In genomic region chr22:44359496-44360110, GRCh38 we compare ENCODE assay signal across 23 cellular contexts. TPM values are rescaled to one million over a fixed set of nuclear protein-coding genes. Genes with fewer than 3 reads are reported as not detected.
DNase-seq lines count a peak whose midpoint lies in the region; ATAC-seq and TF ChIP-seq lines count a peak whose summit lies in the region.
"Had no signal": no experiment of that assay in that cellular context is flagged by ENCODE, and none has a peak within 500 bp of the region (broad histone marks: within the 10 kb centered on the region; RNA-seq: fewer than 3 reads in every experiment).

No MANE protein-coding gene starts in this region.

- H3K9me3 ChIP-seq in psoas muscle (no peaks in the 10 kb centered on the region), aorta (ENCODE audit: control insufficient read depth, low read length) (no peaks in the 10 kb centered on the region)

- 85 to 96% (median 85%) methylated on average over 13 of the region's 13 CpGs for WGBS in psoas muscle, 3 donors
- WGBS in aorta, 2 donors, result 87 to 88% methylated on average over 13 of the region's 13 CpGs

- H3K9me3 Mint-ChIP-seq in activated CD4-positive, alpha-beta T cell treated with anti-CD3 and anti-CD28 coated beads, Interleukin-2, amount 10 ng/mL, durations not matched to agents 24 days and 14 days, result no peaks in the 10 kb centered on the region
- H3K9me3 Mint-ChIP-seq: memory B cell; stimulated activated effector memory CD8-positive, alpha-beta T cell treated with anti-CD3 and anti-CD28 coated beads, Interleukin-12 subunit alpha, Interleukin-12 subunit beta, amount 100 ng/mL, for 72 hours; T-helper 1 cell treated with Interleukin-12 subunit alpha and Interleukin-12 subunit beta and Interleukin-4 antibody, amounts not matched to agents 30 μg/mL and 1 μg/mL, for 36 hours had no signal

- TF ChIP-seq CTCF in psoas muscle (IDR thresholded peaks at IDR 0.05), result no peak
- no peak for TF ChIP-seq CTCF in GM10266 (IDR thresholded peaks at IDR 0.05; ENCODE audit: control insufficient read depth, insufficient read depth, low read depth, missing control alignments)

- no peaks in the 10 kb centered on the region for H3K36me3 ChIP-seq in psoas muscle (ENCODE audit: insufficient read depth in 1 of 2, low read depth in 1 of 2)
- no peaks in the 10 kb centered on the region for H3K36me3 ChIP-seq in aorta (ENCODE audit: control insufficient read depth in 1 of 2, insufficient read depth in 2 of 2, low read length in 1 of 2)

- intact Hi-C loops in Right ventricle myocardium superior (cut with DNase I), result no loop called here
- intact Hi-C loops in cardiac septum (cut with DNase I), result no loop called here
- intact Hi-C loops in left cardiac atrium (cut with DNase I), result loop anchor here in 1 of 2 donors (10.0 kb wide), 1 partner anchor 135 kb away; the partner anchor contains the start of gene RTL6
- intact Hi-C loops in psoas muscle (cut with DNase I), result no loop called here
- intact Hi-C loops in aorta (cut with DNase I), result loop anchor here (2.0 to 10.0 kb wide), 3 partner anchors 88 to 145 kb away; partner anchors contain the start of gene RTL6 (in 1 of the 2)
- intact Hi-C loops in activated CD4-positive, alpha-beta T cell treated with anti-CD3 and anti-CD28 coated beads, Interleukin-2, amount 10 ng/mL, durations not matched to agents 24 days and 14 days (cut with micrococcal nuclease), result no loop called here

- peaks cover 0 to 13% (median 0%) of the 10 kb centered on the region in 3 donors for H3K27me3 ChIP-seq in psoas muscle (ENCODE audit: insufficient read depth in 3 of 3, low read length in 2 of 3)
- no peaks in the 10 kb centered on the region for H3K27me3 ChIP-seq in aorta (ENCODE audit: control insufficient read depth in 1 of 2, insufficient read depth in 2 of 2, low read length in 1 of 2)

- peak; percentile 17 for DNase-seq in Right ventricle myocardium superior
- no peak for DNase-seq in cardiac septum (ENCODE audit: low spot score)
- peak; percentile 12 for DNase-seq in left cardiac atrium
- peak; percentile 6 to 40 for DNase-seq in psoas muscle
- DNase-seq in aorta, result peak; percentile 27 to 45
- no peak for DNase-seq in activated CD4-positive, alpha-beta T cell treated with anti-CD3 and anti-CD28 coated beads, Interleukin-2, amount 10 ng/mL, durations not matched to agents 24 days and 14 days
- DNase-seq in GM10266 (ENCODE audit: extremely low spot score), result no peak
- DNase-seq in NCI-H774 (lab: John Stamatoyannopoulos, UW), result no peak
- DNase-seq: activated CD4-positive, alpha-beta T cell treated with anti-CD3 and anti-CD28 coated beads, Interleukin-2, amount 50 U/mL, for 4 hours; activated CD8-positive, alpha-beta memory T cell treated with anti-CD3 and anti-CD28 coated beads, Interleukin-2, amount 50 U/mL, for 48 hours; DMS79; effector memory CD4-positive, alpha-beta T cell; MV-4-11; naive thymus-derived CD4-positive, alpha-beta T cell; NCI-H187 treated with DMSO at 0.1 percent for 48 hours; OCI-M1; stimulated activated CD4-positive, alpha-beta T cell treated with anti-CD3 and anti-CD28 coated beads, Interleukin-2, amount 100 ng/mL, for 24 hours had no signal

- H3K27me3 Mint-ChIP-seq in activated CD4-positive, alpha-beta T cell treated with anti-CD3 and anti-CD28 coated beads, Interleukin-2, amount 10 ng/mL, durations not matched to agents 24 days and 14 days, result peaks cover 4% of the 10 kb centered on the region

- H3K4me3 ChIP-seq in psoas muscle, result no peak overlapping the region
- no peak overlapping the region for H3K4me3 ChIP-seq in aorta (ENCODE audit: low read length in 2 of 2)

- no peaks in the 10 kb centered on the region for H3K4me1 Mint-ChIP-seq in activated CD4-positive, alpha-beta T cell treated with anti-CD3 and anti-CD28 coated beads, Interleukin-2, amount 10 ng/mL, durations not matched to agents 24 days and 14 days
- H3K4me1 Mint-ChIP-seq: memory B cell; naive thymus-derived CD4-positive, alpha-beta T cell; stimulated activated effector memory CD8-positive, alpha-beta T cell treated with anti-CD3 and anti-CD28 coated beads, Interleukin-12 subunit alpha, Interleukin-12 subunit beta, amount 100 ng/mL, for 72 hours had no signal

- ATAC-seq in Right ventricle myocardium superior (ENCODE audit: poor library complexity) (no peak), left cardiac atrium (no peak), psoas muscle (no peak), aorta (ENCODE audit: low FRiP score) (no peak)
- ATAC-seq: esophagus mucosa; naive thymus-derived CD4-positive, alpha-beta T cell; stimulated activated effector memory CD8-positive, alpha-beta T cell treated with anti-CD3 and anti-CD28 coated beads, Interleukin-12 subunit alpha, Interleukin-12 subunit beta, amount 100 ng/mL, for 72 hours had no signal

- no peak overlapping the region for H3K27ac ChIP-seq in psoas muscle
- no peak overlapping the region for H3K27ac ChIP-seq in aorta (ENCODE audit: low read depth in 1 of 2, low read length in 2 of 2)
- H3K27ac ChIP-seq: KMS-11, parathyroid adenoma had no signal

- H3K4me3 Mint-ChIP-seq in activated CD4-positive, alpha-beta T cell treated with anti-CD3 and anti-CD28 coated beads, Interleukin-2, amount 10 ng/mL, durations not matched to agents 24 days and 14 days, result no peak overlapping the region
- H3K4me3 Mint-ChIP-seq: memory B cell; naive thymus-derived CD4-positive, alpha-beta T cell; stimulated activated effector memory CD8-positive, alpha-beta T cell treated with anti-CD3 and anti-CD28 coated beads, Interleukin-12 subunit alpha, Interleukin-12 subunit beta, amount 100 ng/mL, for 72 hours; T-helper 1 cell treated with Interleukin-12 subunit alpha and Interleukin-12 subunit beta and Interleukin-4 antibody, amounts not matched to agents 30 μg/mL and 1 μg/mL, for 36 hours had no signal

- peaks cover 15% of the 10 kb centered on the region for H3K4me1 ChIP-seq in psoas muscle
- peaks cover 0 to 13% of the 10 kb centered on the region in 2 donors for H3K4me1 ChIP-seq in aorta (ENCODE audit: control insufficient read depth in 1 of 2, insufficient read depth in 2 of 2, low read length in 2 of 2)
- H3K4me1 ChIP-seq: parathyroid adenoma had no signal

- H3K27ac Mint-ChIP-seq in activated CD4-positive, alpha-beta T cell treated with anti-CD3 and anti-CD28 coated beads, Interleukin-2, amount 10 ng/mL, durations not matched to agents 24 days and 14 days, result no peak overlapping the region
- H3K27ac Mint-ChIP-seq: memory B cell; naive thymus-derived CD4-positive, alpha-beta T cell; stimulated activated effector memory CD8-positive, alpha-beta T cell treated with anti-CD3 and anti-CD28 coated beads, Interleukin-12 subunit alpha, Interleukin-12 subunit beta, amount 100 ng/mL, for 72 hours; T-helper 1 cell treated with Interleukin-12 subunit alpha and Interleukin-12 subunit beta and Interleukin-4 antibody, amounts not matched to agents 30 μg/mL and 1 μg/mL, for 36 hours had no signal

- no peaks in the 10 kb centered on the region for H3K36me3 Mint-ChIP-seq in activated CD4-positive, alpha-beta T cell treated with anti-CD3 and anti-CD28 coated beads, Interleukin-2, amount 10 ng/mL, durations not matched to agents 24 days and 14 days (ENCODE audit: low read depth)
- H3K36me3 Mint-ChIP-seq: memory B cell; naive thymus-derived CD4-positive, alpha-beta T cell; stimulated activated effector memory CD8-positive, alpha-beta T cell treated with anti-CD3 and anti-CD28 coated beads, Interleukin-12 subunit alpha, Interleukin-12 subunit beta, amount 100 ng/mL, for 72 hours had no signal

RNA-seq across cellular contexts. Expression of gene SHISAL1, which starts 46.9 kb away (rescaled TPM):
- total RNA-seq in Right ventricle myocardium superior (1.3 TPM), cardiac septum (0.70 TPM), left cardiac atrium (1 to 10 TPM; 1.4 to 4.2 TPM), psoas muscle (under 1 TPM in 3 of 4 donors, not detected in 1; 0.05 to 0.24 (median 0.11) TPM), aorta (1 to 10 TPM; 3.2 to 3.5 TPM)
- polyA plus RNA-seq in psoas muscle (under 1 TPM; 0.01 to 0.08 (median 0.04) TPM), aorta (under 1 TPM; 0.25 to 0.26 TPM)
- total RNA-seq in activated CD4-positive, alpha-beta T cell treated with anti-CD3 and anti-CD28 coated beads, Interleukin-2, amount 10 ng/mL, durations not matched to agents 24 days and 14 days, result not detected in 2 replicates
- total RNA-seq: naive thymus-derived CD4-positive, alpha-beta T cell had no signal
- polyA plus RNA-seq: naive thymus-derived CD4-positive, alpha-beta T cell had no signal

Comparison
In these comparisons a context has a peak if more than half of its experiments do, and no peak if none do; other contexts are left out.
1. DNase-seq: peak in Right ventricle myocardium superior (single experiment), left cardiac atrium (single experiment), psoas muscle (2 of 2) and aorta (2 of 2); none in cardiac septum (single experiment), activated CD4-positive, alpha-beta T cell treated with anti-CD3 and anti-CD28 coated beads, Interleukin-2, amount 10 ng/mL, durations not matched to agents 24 days and 14 days (single experiment), GM10266 (single experiment) and NCI-H774 (single experiment).
2. intact Hi-C loops: an anchor here in aorta (2.0 to 10.0 kb wide); none called in Right ventricle myocardium superior, cardiac septum, psoas muscle and activated CD4-positive, alpha-beta T cell treated with anti-CD3 and anti-CD28 coated beads, Interleukin-2, amount 10 ng/mL, durations not matched to agents 24 days and 14 days.